In genomic region chr9:99433555-99433954, GRCh38 we compare ENCODE assay signal across 8 cellular contexts.
DNase-seq lines count a peak whose midpoint lies in the region; ATAC-seq and TF ChIP-seq lines count a peak whose summit lies in the region.

No MANE protein-coding gene starts in this region.

- no peak overlapping the region for H3K4me3 ChIP-seq in DND-41 (ENCODE audit: low read depth in 1 of 2, low read length in 2 of 2)
- no peak overlapping the region for H3K4me3 ChIP-seq in HL-60 (replicated peaks; ENCODE audit: insufficient read depth, low read length)
- no peak overlapping the region for H3K4me3 ChIP-seq in esophagus (ENCODE audit: low read depth in 1 of 2, low read length in 2 of 2)
- H3K4me3 ChIP-seq in suprapubic skin: no peak overlapping the region

- H3K27ac ChIP-seq in DND-41 (ENCODE audit: low read length) (no peak overlapping the region), HL-60 (replicated peaks) (no peak overlapping the region), esophagus (ENCODE audit: low read depth in 2 of 2, low read length in 1 of 2) (peak overlapping the region; percentile 29 to 55), suprapubic skin (no peak overlapping the region)

- H3K9me3 ChIP-seq in DND-41 (ENCODE audit: insufficient read depth, low read length, severe bottlenecking): no peaks in the 10 kb centered on the region
- no peaks in the 10 kb centered on the region for H3K9me3 ChIP-seq in esophagus (ENCODE audit: control insufficient read depth in 2 of 2, insufficient read depth in 1 of 2, low read depth in 1 of 2, low read length in 1 of 2)
- no peaks in the 10 kb centered on the region for H3K9me3 ChIP-seq in suprapubic skin

- no peak overlapping the region for H2AFZ ChIP-seq in DND-41 (ENCODE audit: low read depth, low read length)

- H3K4me1 ChIP-seq in DND-41 (ENCODE audit: insufficient read depth, low read length) (no peaks in the 10 kb centered on the region), esophagus (ENCODE audit: control insufficient read depth in 2 of 2, insufficient read depth in 2 of 2, low read length in 1 of 2) (peaks cover 0 to 4% of the 10 kb centered on the region in 2 donors), suprapubic skin (peaks cover 4% of the 10 kb centered on the region)

- no peaks in the 10 kb centered on the region for H4K20me1 ChIP-seq in DND-41 (ENCODE audit: insufficient read depth, low read length)

- H3K79me2 ChIP-seq in DND-41 (ENCODE audit: insufficient read depth, low read length): no peaks in the 10 kb centered on the region

- no peak for TF ChIP-seq POLR2A in suprapubic skin (IDR thresholded peaks at IDR 0.05)

- TF ChIP-seq EP300 in suprapubic skin (IDR thresholded peaks at IDR 0.05): no peak

- H3K4me2 ChIP-seq in DND-41 (ENCODE audit: insufficient read depth, low read length): no peak overlapping the region

- H3K36me3 ChIP-seq in DND-41 (ENCODE audit: insufficient read depth, low read length): no peaks in the 10 kb centered on the region
- no peaks in the 10 kb centered on the region for H3K36me3 ChIP-seq in esophagus (ENCODE audit: control insufficient read depth in 2 of 2, insufficient read depth in 2 of 2, low read length in 1 of 2)
- H3K36me3 ChIP-seq in suprapubic skin: no peaks in the 10 kb centered on the region

- DNase-seq in DND-41 (peak; percentile 5), HL-60 (ENCODE audit: low read depth in 1 of 2, low spot score in 1 of 2) (peak; percentile 67), pulmonary artery endothelial cell (ENCODE audit: low read depth, low spot score) (peak; percentile 52), suprapubic skin (ENCODE audit: low spot score in 2 of 2) (no peak)
- peak; percentile 58 for DNase-seq in activated CD4-positive, CD25-positive, alpha-beta regulatory T cell treated with anti-CD3 and anti-CD28 coated beads, Interleukin-2, amount 50 U/mL, for 72 hours
- no peak for DNase-seq in stimulated activated naive CD4-positive, alpha-beta T cell treated with Interleukin-2 at 50 U/mL for 16 hours (lab: John Stamatoyannopoulos, UW)

- no peak overlapping the region for H3K9ac ChIP-seq in DND-41 (ENCODE audit: low read depth, low read length)

- WGBS in esophagus, 2 donors: 11 to 26% methylated on average over 3 of the region's 3 CpGs
- WGBS in suprapubic skin: 7% methylated on average over 3 of the region's 3 CpGs

- no peak for TF ChIP-seq CTCF in DND-41 (IDR thresholded peaks at IDR 0.05; ENCODE audit: borderline replicate concordance, extremely low read depth, low read length, poor library complexity, severe bottlenecking)
- no peak for TF ChIP-seq CTCF in HL-60 (IDR thresholded peaks at IDR 0.05; ENCODE audit: insufficient read depth, low read length)
- TF ChIP-seq CTCF in suprapubic skin (IDR thresholded peaks at IDR 0.05): no peak

- H3K27me3 ChIP-seq in DND-41 (ENCODE audit: insufficient read depth, low read length, poor library complexity) (no peaks in the 10 kb centered on the region), HL-60 (ENCODE audit: insufficient read depth, poor library complexity, severe bottlenecking) (no peaks in the 10 kb centered on the region), esophagus (ENCODE audit: control insufficient read depth in 1 of 2, insufficient read depth in 2 of 2, low read length in 2 of 2) (no peaks in the 10 kb centered on the region), suprapubic skin (no peaks in the 10 kb centered on the region)

- peak; percentile 53; the same call in 1 of the 3 replicates for ATAC-seq in DND-41 (ENCODE audit: insufficient read depth, low read depth)
- peak; percentile 97 for ATAC-seq in GM21447 (IDR thresholded peaks at IDR 0.05; ENCODE audit: unreplicated experiment)

Comparison
In these comparisons a context has a peak if more than half of its experiments do, and no peak if none do; other contexts are left out.
1. DNase-seq: peak in DND-41 (single experiment), HL-60 (2 of 2), activated CD4-positive, CD25-positive, alpha-beta regulatory T cell treated with anti-CD3 and anti-CD28 coated beads, Interleukin-2, amount 50 U/mL, for 72 hours (single experiment) and pulmonary artery endothelial cell (single experiment); none in suprapubic skin (0 of 2) and stimulated activated naive CD4-positive, alpha-beta T cell treated with Interleukin-2 at 50 U/mL for 16 hours (single experiment).
2. H3K27ac ChIP-seq: peak in esophagus (2 of 2); none in DND-41 (single experiment), HL-60 (single experiment) and suprapubic skin (single experiment).